ENCODE assay signal across 8 cellular contexts in genomic region chr2:67397143-67397986, GRCh38. TPM values are rescaled to one million over a fixed set of nuclear protein-coding genes. Genes with fewer than 3 reads are reported as not detected.
DNase-seq lines count a peak whose midpoint lies in the region; ATAC-seq, FAIRE-seq and TF ChIP-seq lines count a peak whose summit lies in the region.

TSS of gene ETAA1 (plus strand) at chr2:67397333. CDS start at chr2:67397449, 116 bp downstream.

- no peaks in the 10 kb centered on the region for H3K36me3 ChIP-seq in mucosa of descending colon (ENCODE audit: low read depth)

- H3K36me3 Mint-ChIP-seq in IgD-negative memory B cell, result peaks cover 2% of the 10 kb centered on the region

- peak within 1 kb of the TSS; percentile 93 for H3K27ac ChIP-seq in epithelial cell of prostate

- peak within 1 kb of the TSS; percentile 98 for H3K4me3 ChIP-seq in mucosa of descending colon

- ATAC-seq in GM21526 (IDR thresholded peaks at IDR 0.05; ENCODE audit: low FRiP score, unreplicated experiment) (peak; percentile 99), mucosa of descending colon (peak; percentile 100)

- no peaks in the 10 kb centered on the region for H3K9me3 Mint-ChIP-seq in IgD-negative memory B cell

- DNase-seq in D721Med (ENCODE audit: insufficient read length, low spot score) (peak; percentile 74), OCI-M2 (lab: John Stamatoyannopoulos, UW; ENCODE audit: unreplicated experiment) (peak; percentile 56), epithelial cell of prostate (ENCODE audit: low read depth, low spot score) (peak; percentile 43), mucosa of descending colon (peak; percentile 95)
- peak; percentile 94 for DNase-seq in activated T-cell treated with anti-CD3 and anti-CD28 coated beads, Interleukin-2, amount 50 U/mL, for 1 hour
- DNase-seq in stimulated activated CD8-positive, alpha-beta memory T cell treated with anti-CD3 and anti-CD28 coated beads, Interleukin-4, amount 100 ng/mL, for 24 hours (ENCODE audit: low read depth), result peak; percentile 89

- H3K27ac Mint-ChIP-seq in IgD-negative memory B cell, result peak within 1 kb of the TSS; percentile 89 to 99 (median 93)

- H3K9me3 ChIP-seq in mucosa of descending colon, result no peaks in the 10 kb centered on the region

- no peak for FAIRE-seq in D721Med (lab: Jason Lieb, UNC)

- no peak for TF ChIP-seq CTCF in D721Med (IDR thresholded peaks at IDR 0.05; ENCODE audit: insufficient read depth, missing control alignments)
- no peak for TF ChIP-seq CTCF in mucosa of descending colon (IDR thresholded peaks at IDR 0.05)

- peaks cover 10 to 16% (median 15%) of the 10 kb centered on the region in 3 donors for H3K4me1 Mint-ChIP-seq in IgD-negative memory B cell

- no peaks in the 10 kb centered on the region for H3K27me3 Mint-ChIP-seq in IgD-negative memory B cell

- intact Hi-C loops in mucosa of descending colon (cut with DNase I, micrococcal nuclease), result no loop called here

- peak within 1 kb of the TSS; percentile 96 to 99 (median 97) for H3K4me3 Mint-ChIP-seq in IgD-negative memory B cell

- peaks cover 2% of the 10 kb centered on the region for H3K4me1 ChIP-seq in mucosa of descending colon (ENCODE audit: low read depth)

RNA-seq across cellular contexts. Expression of gene ETAA1, which starts in this region (rescaled TPM):
- polyA plus RNA-seq in IgD-negative memory B cell, result 6.5 TPM
- total RNA-seq in mucosa of descending colon, result 1 to 10 TPM; 7.4 to 9.1 (median 8.8) TPM

Comparison
In these comparisons a context has a peak if more than half of its experiments do, and no peak if none do; other contexts are left out.
1. Peak in every context shown above with its lines: DNase-seq, ATAC-seq, H3K4me3 ChIP-seq and H3K27ac ChIP-seq.
2. DNase-seq: peak in every context shown above with its lines; median percentile 95 in mucosa of descending colon; 94 in activated T-cell treated with anti-CD3 and anti-CD28 coated beads, Interleukin-2, amount 50 U/mL, for 1 hour; 89 in stimulated activated CD8-positive, alpha-beta memory T cell treated with anti-CD3 and anti-CD28 coated beads, Interleukin-4, amount 100 ng/mL, for 24 hours; 74 in D721Med; 56 in OCI-M2; 43 in epithelial cell of prostate.